In the genomic region with DNA sequence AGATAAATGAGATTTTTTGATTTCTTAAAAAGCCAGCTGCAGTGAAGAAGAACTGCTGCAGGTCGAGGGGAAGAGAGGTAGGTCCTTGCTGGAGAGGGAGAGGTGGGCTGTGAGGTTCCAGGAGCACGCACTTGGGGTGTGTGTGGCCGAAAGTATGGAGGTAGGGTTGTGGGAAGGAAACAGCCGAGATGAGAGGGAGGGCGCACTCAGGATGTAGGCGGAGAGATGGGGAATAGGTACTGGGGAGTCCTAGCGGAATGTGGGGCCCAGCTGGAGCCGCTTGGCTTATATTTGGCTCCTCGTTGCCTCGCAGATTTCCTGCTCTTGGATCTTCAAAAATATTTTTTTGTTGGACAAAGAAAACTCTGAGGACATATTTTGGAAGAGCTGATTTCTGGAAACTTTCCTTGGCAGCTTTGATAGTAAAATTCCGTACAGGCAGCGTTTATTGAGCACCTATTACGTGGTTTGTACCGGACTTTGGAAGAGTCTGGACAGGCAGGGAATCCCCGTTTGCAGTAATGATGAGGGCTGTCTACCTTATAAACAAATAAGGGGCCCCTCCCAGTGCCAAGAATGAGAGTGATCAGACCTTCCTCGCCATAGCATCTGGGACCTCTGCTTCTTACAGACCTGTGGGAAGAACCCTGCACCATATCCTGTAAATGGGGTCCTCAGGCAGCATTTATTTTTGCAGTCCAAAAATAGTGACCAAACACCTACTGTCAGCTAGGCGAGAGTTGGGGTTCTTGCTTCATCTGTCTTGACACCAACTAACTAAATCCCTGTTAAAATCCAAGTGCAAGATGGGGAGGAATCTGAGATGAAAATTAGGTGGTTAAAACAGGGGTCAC, we compare ENCODE assay signal across 8 cellular contexts. TPM values are rescaled to one million over a fixed set of nuclear protein-coding genes. Genes with fewer than 3 reads are reported as not detected.
DNase-seq lines count a peak whose midpoint lies in the region; ATAC-seq, FAIRE-seq and TF ChIP-seq lines count a peak whose summit lies in the region.

No MANE protein-coding gene starts in this region.

- peak; percentile 56 to 62; a peak in 5 of 6 replicates for ATAC-seq in A549
- ATAC-seq in GM23338, result peak; percentile 58
- peak; percentile 47 for ATAC-seq in WTC11
- no peak for ATAC-seq in stimulated activated naive B cell treated with anti-CD40 and anti-IgM and Interleukin-4, amounts not matched to agents 10 μg/mL and 1 μg/mL and 100 μg/mL, for 72 hours (replicated peaks)

- H3K9me2 ChIP-seq in GM23338 (ENCODE audit: insufficient read depth), result no peaks in the 10 kb centered on the region

- H3K4me2 ChIP-seq in A549 (peak overlapping the region; percentile 84), GM23338 (peak overlapping the region; percentile 99)

- peak overlapping the region; percentile 44; the same call in 1 of the 2 replicates for H2AFZ ChIP-seq in GM23338

- no peak for FAIRE-seq in A549 (lab: Jason Lieb, UNC)

- 0 out of 2 replicates have a peak, but pooled peaks cover 5% of the 10 kb centered on the region for H3K27me3 ChIP-seq in GM23338 (ENCODE audit: insufficient read depth)
- H3K27me3 ChIP-seq in iPS DF 6.9 (ENCODE audit: control insufficient read depth, insufficient read depth, low read length), result no peaks in the 10 kb centered on the region

- H3K9me3 ChIP-seq in A549, result no peaks in the 10 kb centered on the region
- H3K9me3 ChIP-seq in iPS DF 6.9 (ENCODE audit: control insufficient read depth, insufficient read depth, low read length), result no peaks in the 10 kb centered on the region

- H3K79me2 ChIP-seq in GM23338 (replicated peaks; ENCODE audit: insufficient read depth), result peaks cover 77% of the 10 kb centered on the region

- peaks cover 10% of the 10 kb centered on the region; the same call in 1 of the 2 replicates for H4K20me1 ChIP-seq in GM23338 (replicated peaks; ENCODE audit: insufficient read depth)

- H3F3A ChIP-seq in GM23338 (replicated peaks; ENCODE audit: low read depth), result 0 out of 2 replicates have a peak, but pooled peaks cover 5% of the 10 kb centered on the region

- no peak for TF ChIP-seq EP300 in A549 (IDR thresholded peaks at IDR 0.05)

- peaks cover 33% of the 10 kb centered on the region for H3K4me1 ChIP-seq in A549
- peaks cover 34% of the 10 kb centered on the region for H3K4me1 ChIP-seq in GM23338 (ENCODE audit: insufficient read depth)
- peaks cover 3% of the 10 kb centered on the region; the same call in 1 of the 2 replicates for H3K4me1 ChIP-seq in iPS DF 6.9 (ENCODE audit: control insufficient read depth, insufficient read depth, low read length)

- H3K4me3 ChIP-seq in A549 (peak overlapping the region; percentile 97), GM23338 (peak overlapping the region; percentile 96), iPS DF 6.9 (ENCODE audit: low read length) (peak overlapping the region; percentile 98; the same call in 1 of the 2 replicates)

- CTCF ChIA-PET in A549 (lab: Yijun Ruan, JAX), result interaction anchor here (1.8 to 2.6 kb wide), 3 partner anchors 18 to 165 kb away, joined by 4 to 14 read pairs (median 6); no protein-coding TSS in a partner anchor
- CTCF ChIA-PET in WTC11 (lab: Charles Lee), result interaction anchor here (1.2 to 1.8 kb wide), 2 partner anchors 18 to 21 kb away, joined by 5 to 6 read pairs; no protein-coding TSS in a partner anchor

- no peak for TF ChIP-seq RAD21 in A549 (conservative IDR thresholded peaks at IDR 0.05 in 1 of 2, IDR thresholded peaks at IDR 0.05 in 1 of 2)

- H3K27ac ChIP-seq in A549 (peak overlapping the region; percentile 94 to 99), GM23338 (ENCODE audit: low read depth) (peak overlapping the region; percentile 97), iPS DF 6.9 (ENCODE audit: low read length) (no peak overlapping the region)

- no peak for TF ChIP-seq CTCF in A549 (IDR thresholded peaks at IDR 0.05)
- TF ChIP-seq CTCF in GM23338 (conservative IDR thresholded peaks at IDR 0.05; ENCODE audit: low read depth in 2 of 2), result peak in 1 of 2 experiments; percentile 12; a peak in 1 of 4 replicates
- no peak for TF ChIP-seq CTCF in WTC11 (IDR thresholded peaks at IDR 0.05)

- DNase-seq in A549 (ENCODE audit: low read depth in 1 of 2, low spot score in 1 of 2) (peak; percentile 23 to 31), GM23338 (ENCODE audit: low spot score) (peak; percentile 77), WTC11 (ENCODE audit: low spot score) (peak; percentile 46), iPS DF 6.9 (ENCODE audit: low read depth, low spot score) (no peak), CD1c-positive myeloid dendritic cell (ENCODE audit: extremely low spot score) (no peak), SW 1271 (lab: John Stamatoyannopoulos, UW) (no peak)
- DNase-seq in stimulated activated naive B cell treated with anti-CD40 and anti-IgM and Interleukin-4, amounts not matched to agents 10 μg/mL and 1 μg/mL and 100 μg/mL, for 72 hours, result no peak
- DNase-seq in stimulated activated CD4-positive, alpha-beta T cell treated with anti-CD3 and anti-CD28 coated beads, Interleukin-15, amount 100 ng/mL, for 24 hours, result no peak

- no peaks in the 10 kb centered on the region; the same call in 2 of the 3 replicates for H3K9me3 Mint-ChIP-seq in GM23338
- no peaks in the 10 kb centered on the region for H3K9me3 Mint-ChIP-seq in WTC11
- H3K9me3 Mint-ChIP-seq in stimulated activated naive B cell treated with anti-CD40 and anti-IgM and Interleukin-4, amounts not matched to agents 10 μg/mL and 1 μg/mL and 100 μg/mL, for 72 hours, result no peaks in the 10 kb centered on the region

- H3K4me1 Mint-ChIP-seq in GM23338 (peaks cover 42% of the 10 kb centered on the region), WTC11 (peaks cover 45% of the 10 kb centered on the region)
- peaks cover 34 to 58% of the 10 kb centered on the region in 2 donors for H3K4me1 Mint-ChIP-seq in stimulated activated naive B cell treated with anti-CD40 and anti-IgM and Interleukin-4, amounts not matched to agents 10 μg/mL and 1 μg/mL and 100 μg/mL, for 72 hours

- H3K4me3 Mint-ChIP-seq in GM23338 (peak overlapping the region; percentile 88), WTC11 (peak overlapping the region; percentile 90)
- H3K4me3 Mint-ChIP-seq in stimulated activated naive B cell treated with anti-CD40 and anti-IgM and Interleukin-4, amounts not matched to agents 10 μg/mL and 1 μg/mL and 100 μg/mL, for 72 hours, result peak overlapping the region; percentile 95

- 0 out of 2 replicates have a peak, but pooled peaks cover 4% of the 10 kb centered on the region for H3K36me3 ChIP-seq in GM23338 (ENCODE audit: insufficient read depth)
- H3K36me3 ChIP-seq in iPS DF 6.9 (ENCODE audit: control insufficient read depth, insufficient read depth, low read length), result no peaks in the 10 kb centered on the region

- POLR2A ChIA-PET in A549 (lab: Yijun Ruan, JAX) (interaction anchor here (0.6 to 1.5 kb wide), 2 partner anchors 21 to 142 kb away, joined by 3 to 5 read pairs; no protein-coding TSS in a partner anchor), WTC11 (lab: Charles Lee) (interaction anchor here (1.1 to 2.9 kb wide), 7 partner anchors 10 to 110 kb away, joined by 3 to 17 read pairs (median 7); no protein-coding TSS in a partner anchor)

- peaks cover 33% of the 10 kb centered on the region for H3K36me3 Mint-ChIP-seq in GM23338 (ENCODE audit: low read depth)
- peaks cover 19% of the 10 kb centered on the region; the same call in 1 of the 2 replicates for H3K36me3 Mint-ChIP-seq in WTC11
- H3K36me3 Mint-ChIP-seq in stimulated activated naive B cell treated with anti-CD40 and anti-IgM and Interleukin-4, amounts not matched to agents 10 μg/mL and 1 μg/mL and 100 μg/mL, for 72 hours, result peaks cover 15 to 27% of the 10 kb centered on the region in 2 donors

- TF ChIP-seq POLR2A in A549 (IDR thresholded peaks at IDR 0.05; ENCODE audit: low read length), result no peak

- H3K27ac Mint-ChIP-seq in GM23338 (peak overlapping the region; percentile 98), WTC11 (peak overlapping the region; percentile 97)
- H3K27ac Mint-ChIP-seq in stimulated activated naive B cell treated with anti-CD40 and anti-IgM and Interleukin-4, amounts not matched to agents 10 μg/mL and 1 μg/mL and 100 μg/mL, for 72 hours, result peak overlapping the region; percentile 94

- peaks cover 10% of the 10 kb centered on the region for H3K27me3 Mint-ChIP-seq in GM23338 (ENCODE audit: insufficient read depth, low read depth, poor library complexity)
- H3K27me3 Mint-ChIP-seq in WTC11 (ENCODE audit: low read depth), result peaks cover 6% of the 10 kb centered on the region
- H3K27me3 Mint-ChIP-seq in stimulated activated naive B cell treated with anti-CD40 and anti-IgM and Interleukin-4, amounts not matched to agents 10 μg/mL and 1 μg/mL and 100 μg/mL, for 72 hours, result no peaks in the 10 kb centered on the region

- 24% methylated on average over 17 of the region's 17 CpGs for WGBS in A549 (ENCODE audit: missing lambda C conversion rate)
- no CpG with 5 or more reads among the region's 17 CpGs for WGBS in iPS DF 6.9 (ENCODE audit: insufficient coverage, insufficient read length)

TF ChIP-seq in A549, 52 proteins besides CTCF, POLR2A, EP300 and RAD21 (continues in another document):
- TF ChIP-seq ZSCAN20 (CRISPR knock-in tag; IDR thresholded peaks at IDR 0.05) (no peak), SREBF2 (IDR thresholded peaks at IDR 0.05) (no peak)

TF ChIP-seq in GM23338, 12 proteins besides CTCF, POLR2A, EP300 and RAD21:
- TF ChIP-seq POLR2AphosphoS5 (IDR thresholded peaks at IDR 0.05; ENCODE audit: low read depth), result peak; percentile 58; the same call in 1 of the 2 replicates
- TF ChIP-seq ZNF114 (CRISPR knock-in tag; IDR thresholded peaks at IDR 0.05), result no peak
- no peak for TF ChIP-seq EZH2 (IDR thresholded peaks at IDR 0.05; ENCODE audit: low read depth, unreplicated experiment)
TF ChIP-seq in GM23338: peak in this region for 1.

TF ChIP-seq in WTC11, 78 proteins besides CTCF, POLR2A, EP300 and RAD21 (continues in another document):
- TF ChIP-seq, protein P1, sequence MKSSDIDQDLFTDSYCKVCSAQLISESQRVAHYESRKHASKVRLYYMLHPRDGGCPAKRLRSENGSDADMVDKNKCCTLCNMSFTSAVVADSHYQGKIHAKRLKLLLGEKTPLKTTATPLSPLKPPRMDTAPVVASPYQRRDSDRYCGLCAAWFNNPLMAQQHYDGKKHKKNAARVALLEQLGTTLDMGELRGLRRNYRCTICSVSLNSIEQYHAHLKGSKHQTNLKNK (CRISPR knock-in tag; IDR thresholded peaks at IDR 0.05), result no peak
- no peak for TF ChIP-seq MAX (CRISPR knock-in tag; IDR thresholded peaks at IDR 0.05)
- no peak for TF ChIP-seq FOXJ3 (CRISPR knock-in tag; IDR thresholded peaks at IDR 0.05; ENCODE audit: borderline replicate concordance)

RNA-seq across cellular contexts. Expression of gene LRRC8D, which starts 1.5 kb away (rescaled TPM):
- polyA plus RNA-seq in A549 (2011; rRNA removed) (76.7 and 77.4 TPM in 2 replicates), A549 (2017; fragmentation: RNase III; extraction: RNeasy Plus Mini Kit Qiagen cat#74134 plus additional on column Dnase treatment) (41.8 to 49.7 TPM (median 47.0 TPM) in 3 replicates), GM23338 (2016; fragmentation: Nextera tagmentation; extraction: Ambion mirVana) (22.4 and 23.6 TPM in 2 replicates)
- polyA plus RNA-seq in A549 (2012; cell fraction: cytosol; rRNA removed), result 40.4 and 48.8 TPM in 2 replicates
- polyA plus RNA-seq in A549 (2012; cell fraction: nucleus; rRNA removed), result 32.9 and 46.0 TPM in 2 replicates
- 77.8 and 84.0 TPM in 2 replicates for polyA minus RNA-seq in A549 (2011; rRNA and poly(A)+ RNA removed)
- 48.1 and 48.8 TPM in 2 replicates for total RNA-seq in GM23338 (2014; rRNA removed; shearing (Covaris generic))
- 42.6 to 45.4 TPM (median 42.8 TPM) in 3 replicates for total RNA-seq in WTC11 (2021)

Comparison
In these comparisons a context has a peak if more than half of its experiments do, and no peak if none do; other contexts are left out.
1. ATAC-seq: peak in A549 (2 of 2), GM23338 (single experiment) and WTC11 (single experiment); none in stimulated activated naive B cell treated with anti-CD40 and anti-IgM and Interleukin-4, amounts not matched to agents 10 μg/mL and 1 μg/mL and 100 μg/mL, for 72 hours (0 of 2).
2. DNase-seq: peak in A549 (2 of 2), GM23338 (single experiment) and WTC11 (single experiment); none in iPS DF 6.9 (single experiment), stimulated activated naive B cell treated with anti-CD40 and anti-IgM and Interleukin-4, amounts not matched to agents 10 μg/mL and 1 μg/mL and 100 μg/mL, for 72 hours (single experiment), stimulated activated CD4-positive, alpha-beta T cell treated with anti-CD3 and anti-CD28 coated beads, Interleukin-15, amount 100 ng/mL, for 24 hours (single experiment), CD1c-positive myeloid dendritic cell (single experiment) and SW 1271 (0 of 2).
3. Peak in every context shown above with its lines, with median percentiles within 50 percentile points of each other: H3K4me3 ChIP-seq, H3K27ac Mint-ChIP-seq and H3K4me3 Mint-ChIP-seq.